In genomic region chr16:21265104-21265825, GRCh38 we compare ENCODE assay signal across 16 cellular contexts. TPM values are rescaled to one million over a fixed set of nuclear protein-coding genes. Genes with fewer than 3 reads are reported as not detected.
DNase-seq lines count a peak whose midpoint lies in the region; ATAC-seq and TF ChIP-seq lines count a peak whose summit lies in the region.
"Had no signal": no experiment of that assay in that cellular context is flagged by ENCODE, and none has a peak within 500 bp of the region (broad histone marks: within the 10 kb centered on the region; RNA-seq: fewer than 3 reads in every experiment).

No MANE protein-coding gene starts in this region.

- H3K27me3 ChIP-seq in esophagus muscularis mucosa: no peaks in the 10 kb centered on the region
- H3K27me3 ChIP-seq: body of pancreas had no signal

- no peaks in the 10 kb centered on the region for H3K9me3 Mint-ChIP-seq in memory B cell
- H3K9me3 Mint-ChIP-seq: activated naive CD4-positive, alpha-beta T cell treated with anti-CD3 and anti-CD28 coated beads, Interleukin-2, amount 10 ng/mL, durations not matched to agents 7 days and 5 days; CD4-positive, alpha-beta memory T cell; T-helper 1 cell treated with Interleukin-12 subunit alpha and Interleukin-12 subunit beta and Interleukin-4 antibody, amounts not matched to agents 30 μg/mL and 1 μg/mL, for 36 hours had no signal

- DNase-seq in LHCN-M2 (ENCODE audit: low read depth) (peak; percentile 38), esophagus muscularis mucosa (ENCODE audit: extremely low spot score) (peak; percentile 34), memory B cell (ENCODE audit: low spot score in 2 of 2) (no peak), NCI-H2171 treated with DMSO at 0.1 percent for 48 hours (lab: John Stamatoyannopoulos, UW) (no peak), NCI-H345 (lab: John Stamatoyannopoulos, UW) (no peak)
- no peak for DNase-seq in activated T-cell treated with anti-CD3 and anti-CD28 coated beads, Interleukin-2, amount 50 U/mL, for 1 hour
- DNase-seq: activated naive CD4-positive, alpha-beta T cell treated with anti-CD3 and anti-CD28 coated beads, Interleukin-2, amount 10 ng/mL, durations not matched to agents 7 days and 5 days; body of pancreas; CD4-positive, alpha-beta memory T cell; effector CD4-positive, alpha-beta T cell; mesendoderm; NCI-H2107; stimulated activated CD4-positive, alpha-beta T cell treated with anti-CD3 and anti-CD28 coated beads, Interleukin-12 subunit alpha, Interleukin-12 subunit beta, amount 100 ng/mL, for 4 hours had no signal

- intact Hi-C loops in esophagus muscularis mucosa (cut with DNase I): no loop called here

- ATAC-seq in memory B cell (ENCODE audit: low read depth) (peak; percentile 57), GM18873 (IDR thresholded peaks at IDR 0.05; ENCODE audit: low FRiP score, unreplicated experiment) (no peak)
- ATAC-seq: body of pancreas had no signal

- no peak for TF ChIP-seq POLR2A in esophagus muscularis mucosa (IDR thresholded peaks at IDR 0.05; ENCODE audit: low read depth)

- H3K4me1 Mint-ChIP-seq in memory B cell: peaks cover 32% of the 10 kb centered on the region
- H3K4me1 Mint-ChIP-seq: activated naive CD4-positive, alpha-beta T cell treated with anti-CD3 and anti-CD28 coated beads, Interleukin-2, amount 10 ng/mL, durations not matched to agents 7 days and 5 days; CD4-positive, alpha-beta memory T cell had no signal

- 92% methylated on average over 9 of the region's 9 CpGs for WGBS in esophagus muscularis mucosa

- no peak overlapping the region for H3K27ac ChIP-seq in esophagus muscularis mucosa (replicated peaks in 1 of 4)
- H3K27ac ChIP-seq: body of pancreas had no signal

- H3K9me3 ChIP-seq in esophagus muscularis mucosa: no peaks in the 10 kb centered on the region
- H3K9me3 ChIP-seq: body of pancreas had no signal

- H3K4me3 ChIP-seq in esophagus muscularis mucosa: no peak overlapping the region
- H3K4me3 ChIP-seq: body of pancreas had no signal

- peak overlapping the region; percentile 7 for H3K27ac Mint-ChIP-seq in memory B cell
- H3K27ac Mint-ChIP-seq: activated naive CD4-positive, alpha-beta T cell treated with anti-CD3 and anti-CD28 coated beads, Interleukin-2, amount 10 ng/mL, durations not matched to agents 7 days and 5 days; T-helper 1 cell treated with Interleukin-12 subunit alpha and Interleukin-12 subunit beta and Interleukin-4 antibody, amounts not matched to agents 30 μg/mL and 1 μg/mL, for 36 hours had no signal

- H3K4me1 ChIP-seq in esophagus muscularis mucosa: peaks cover 0 to 25% (median 1%) of the 10 kb centered on the region in 4 donors

- no peaks in the 10 kb centered on the region for H3K27me3 Mint-ChIP-seq in memory B cell

- peak overlapping the region; percentile 9 for H3K4me3 Mint-ChIP-seq in memory B cell
- H3K4me3 Mint-ChIP-seq: activated naive CD4-positive, alpha-beta T cell treated with anti-CD3 and anti-CD28 coated beads, Interleukin-2, amount 10 ng/mL, durations not matched to agents 7 days and 5 days; CD4-positive, alpha-beta memory T cell; T-helper 1 cell treated with Interleukin-12 subunit alpha and Interleukin-12 subunit beta and Interleukin-4 antibody, amounts not matched to agents 30 μg/mL and 1 μg/mL, for 36 hours had no signal

- no peak for TF ChIP-seq CTCF in esophagus muscularis mucosa (IDR thresholded peaks at IDR 0.05)

- H3K36me3 ChIP-seq in esophagus muscularis mucosa: peaks cover 0 to 6% (median 0%) of the 10 kb centered on the region in 4 donors

- H3K36me3 Mint-ChIP-seq in memory B cell: peaks cover 4% of the 10 kb centered on the region
- H3K36me3 Mint-ChIP-seq: activated naive CD4-positive, alpha-beta T cell treated with anti-CD3 and anti-CD28 coated beads, Interleukin-2, amount 10 ng/mL, durations not matched to agents 7 days and 5 days; CD4-positive, alpha-beta memory T cell had no signal

- TF ChIP-seq EP300 in esophagus muscularis mucosa (IDR thresholded peaks at IDR 0.05): no peak

RNA-seq across cellular contexts. Expression of gene CRYM, which starts 12.8 kb away (rescaled TPM):
- total RNA-seq in LHCN-M2 (2014; rRNA removed): 0.86 TPM in 1 of 2 replicates, not detected in the other
- 0.39 TPM for polyA plus RNA-seq in LHCN-M2 (2012)
- 1 to 10 TPM in 2 of 4 donors, not detected in 2; 1.0 to 1.2 TPM for total RNA-seq in esophagus muscularis mucosa
- total RNA-seq: CD4-positive, alpha-beta memory T cell; fibroblast of villous mesenchyme had no signal
- polyA plus RNA-seq: CD4-positive, alpha-beta memory T cell had no signal

RNA-seq across cellular contexts. Expression of gene ANKS4B, which starts 31.8 kb away (rescaled TPM):
- total RNA-seq in LHCN-M2 (2014; rRNA removed) (not detected in 2 replicates), esophagus muscularis mucosa (not detected)
- not detected for polyA plus RNA-seq in LHCN-M2 (2012)
- total RNA-seq: CD4-positive, alpha-beta memory T cell; fibroblast of villous mesenchyme had no signal
- polyA plus RNA-seq: CD4-positive, alpha-beta memory T cell had no signal

RNA-seq across cellular contexts. Expression of gene ZP2, which starts 53.9 kb away (rescaled TPM):
- total RNA-seq in LHCN-M2 (2014; rRNA removed) (not detected in 2 replicates), esophagus muscularis mucosa (not detected)
- not detected for polyA plus RNA-seq in LHCN-M2 (2012)
- total RNA-seq: body of pancreas; CD4-positive, alpha-beta memory T cell; fibroblast of villous mesenchyme had no signal
- polyA plus RNA-seq: CD4-positive, alpha-beta memory T cell had no signal

Comparison
In these comparisons a context has a peak if more than half of its experiments do, and no peak if none do; other contexts are left out.
1. DNase-seq: peak in LHCN-M2 (single experiment) and esophagus muscularis mucosa (single experiment); none in memory B cell (0 of 2), NCI-H2171 treated with DMSO at 0.1 percent for 48 hours (single experiment), NCI-H345 (single experiment) and activated T-cell treated with anti-CD3 and anti-CD28 coated beads, Interleukin-2, amount 50 U/mL, for 1 hour (single experiment).